8 cellular contexts compared by ENCODE assay signal in the genomic region with DNA sequence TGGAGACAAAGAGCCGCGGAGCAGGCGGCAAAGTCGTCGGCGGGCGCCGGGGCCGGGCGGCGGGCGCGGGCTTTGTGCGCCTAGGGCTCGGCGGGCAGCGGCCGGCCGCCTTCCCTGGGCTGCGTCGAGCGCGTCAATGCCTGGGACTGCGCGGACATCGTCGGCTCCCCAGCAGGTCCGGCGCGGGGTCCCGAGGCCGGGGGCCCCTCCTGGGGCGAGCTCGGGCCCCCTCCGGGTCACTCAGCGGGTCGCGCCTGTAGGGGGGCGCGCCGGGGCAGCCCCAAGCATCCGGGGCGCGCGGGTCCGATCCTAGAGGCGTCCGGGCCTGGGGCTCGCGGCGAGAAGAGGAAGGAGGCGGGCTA. TPM values are rescaled to one million over a fixed set of nuclear protein-coding genes. Genes with fewer than 3 reads are reported as not detected.
DNase-seq lines count a peak whose midpoint lies in the region; ATAC-seq and TF ChIP-seq lines count a peak whose summit lies in the region.

No MANE protein-coding gene starts in this region.

- H3K4me1 ChIP-seq in iPS-20b (ENCODE audit: insufficient read depth, low read length): peaks cover 32% of the 10 kb centered on the region

- peaks cover 3% of the 10 kb centered on the region for H3K27me3 Mint-ChIP-seq in activated CD8-positive, alpha-beta T cell treated with anti-CD3 and anti-CD28 coated beads for 36 hours

- intact Hi-C loops in activated CD8-positive, alpha-beta T cell treated with anti-CD3 and anti-CD28 coated beads for 36 hours (cut with micrococcal nuclease): loop anchor here (5.0 to 10.0 kb wide), 4 partner anchors 340 to 630 kb away; no protein-coding TSS in a partner anchor

- DNase-seq in NCI-H82 (lab: John Stamatoyannopoulos, UW) (peak; percentile 47), NCI-H82 treated with DMSO at 0.1 percent for 48 hours (lab: John Stamatoyannopoulos, UW; ENCODE audit: unreplicated experiment) (no peak), NCI-H1417 treated with DMSO at 0.1 percent for 48 hours (lab: John Stamatoyannopoulos, UW) (no peak), SIG-M5 (lab: John Stamatoyannopoulos, UW) (no peak)
- no peak for DNase-seq in activated CD8-positive, alpha-beta T cell treated with anti-CD3 and anti-CD28 coated beads for 36 hours
- DNase-seq in activated effector memory CD4-positive, alpha-beta T cell treated with Interleukin-2 at 50 U/mL for 16 hours: no peak

- peaks cover 39% of the 10 kb centered on the region for H3K27me3 ChIP-seq in iPS-20b (ENCODE audit: insufficient read depth, low read length)

- peaks cover 34% of the 10 kb centered on the region for H3K4me1 Mint-ChIP-seq in activated CD8-positive, alpha-beta T cell treated with anti-CD3 and anti-CD28 coated beads for 36 hours (ENCODE audit: low read depth)

- H3K27ac ChIP-seq in iPS-20b (ENCODE audit: low read length) (no peak overlapping the region), temporal lobe (ENCODE audit: low read depth, low read length) (peak overlapping the region; percentile 65)

- POLR2A ChIA-PET in activated CD8-positive, alpha-beta T cell treated with anti-CD3 and anti-CD28 coated beads for 36 hours (lab: Charles Lee): interaction anchor here (0.5 to 5.8 kb wide), 13 partner anchors 14 to 643 kb away, joined by 3 to 37 read pairs (median 4); partner anchors contain the start of gene RPLP1

- no peak for TF ChIP-seq CTCF in activated CD8-positive, alpha-beta T cell treated with anti-CD3 and anti-CD28 coated beads for 36 hours (IDR thresholded peaks at IDR 0.05)

- H3K9me3 Mint-ChIP-seq in activated CD8-positive, alpha-beta T cell treated with anti-CD3 and anti-CD28 coated beads for 36 hours: no peaks in the 10 kb centered on the region

- peak overlapping the region; percentile 92 for H3K4me3 Mint-ChIP-seq in activated CD8-positive, alpha-beta T cell treated with anti-CD3 and anti-CD28 coated beads for 36 hours

- peaks cover 32% of the 10 kb centered on the region for H3K36me3 Mint-ChIP-seq in activated CD8-positive, alpha-beta T cell treated with anti-CD3 and anti-CD28 coated beads for 36 hours (ENCODE audit: low read depth)

- peaks cover 23% of the 10 kb centered on the region for H3K36me3 ChIP-seq in iPS-20b (ENCODE audit: insufficient read depth, low read depth, low read length)

- peak overlapping the region; percentile 94; the same call in 1 of the 2 replicates for H3K4me3 ChIP-seq in iPS-20b (ENCODE audit: low read length)

- H3K9ac ChIP-seq in iPS-20b (ENCODE audit: low read depth, low read length): peak overlapping the region; percentile 91; the same call in 1 of the 2 replicates

- no peak for ATAC-seq in activated CD8-positive, alpha-beta T cell treated with anti-CD3 and anti-CD28 coated beads for 36 hours

- no peaks in the 10 kb centered on the region for H3K9me3 ChIP-seq in iPS-20b (ENCODE audit: insufficient read depth, low read depth, low read length)

- CTCF ChIA-PET in activated CD8-positive, alpha-beta T cell treated with anti-CD3 and anti-CD28 coated beads for 36 hours (lab: Charles Lee): interaction anchor here (1.0 to 2.6 kb wide), 4 partner anchors 11 to 342 kb away, joined by 3 to 11 read pairs (median 4); no protein-coding TSS in a partner anchor

- H3K27ac Mint-ChIP-seq in activated CD8-positive, alpha-beta T cell treated with anti-CD3 and anti-CD28 coated beads for 36 hours: peak overlapping the region; percentile 100

RNA-seq across cellular contexts. Expression of gene TLE3, which starts 0.8 kb away (rescaled TPM):
- 10 to 100 TPM; 48.4 to 64.2 TPM for total RNA-seq in activated CD8-positive, alpha-beta T cell treated with anti-CD3 and anti-CD28 coated beads for 36 hours
- total RNA-seq in temporal lobe: 104 TPM
